ENCODE assay signal across 1 cellular context in genomic region chr9:95486318-95486717, GRCh38.
TF ChIP-seq lines count a peak whose summit lies in the region.

No MANE protein-coding gene starts in this region.

TF ChIP-seq in GM23338, 12 proteins besides CTCF, POLR2A, EP300 and RAD21 (continued from another document):
- TF ChIP-seq REST (IDR thresholded peaks at IDR 0.05; ENCODE audit: unreplicated experiment): no peak
- no peak for TF ChIP-seq ZNF114 (CRISPR knock-in tag; IDR thresholded peaks at IDR 0.05)
- no peak for TF ChIP-seq STAT1 (IDR thresholded peaks at IDR 0.05; ENCODE audit: unreplicated experiment)
- TF ChIP-seq EZH2phosphoT487 (IDR thresholded peaks at IDR 0.05; ENCODE audit: unreplicated experiment): no peak
- no peak for TF ChIP-seq POLR2AphosphoS5 (IDR thresholded peaks at IDR 0.05; ENCODE audit: low read depth)
- no peak for TF ChIP-seq JUNB (IDR thresholded peaks at IDR 0.05; ENCODE audit: unreplicated experiment)
- TF ChIP-seq CREB1 (CRISPR knock-in tag; IDR thresholded peaks at IDR 0.05; ENCODE audit: low read depth): no peak
- TF ChIP-seq ZNF331 (CRISPR knock-in tag; IDR thresholded peaks at IDR 0.05; ENCODE audit: low read depth): no peak
TF ChIP-seq in GM23338: peak in this region for 0.
